8 cellular contexts compared by ENCODE assay signal in the genomic region with DNA sequence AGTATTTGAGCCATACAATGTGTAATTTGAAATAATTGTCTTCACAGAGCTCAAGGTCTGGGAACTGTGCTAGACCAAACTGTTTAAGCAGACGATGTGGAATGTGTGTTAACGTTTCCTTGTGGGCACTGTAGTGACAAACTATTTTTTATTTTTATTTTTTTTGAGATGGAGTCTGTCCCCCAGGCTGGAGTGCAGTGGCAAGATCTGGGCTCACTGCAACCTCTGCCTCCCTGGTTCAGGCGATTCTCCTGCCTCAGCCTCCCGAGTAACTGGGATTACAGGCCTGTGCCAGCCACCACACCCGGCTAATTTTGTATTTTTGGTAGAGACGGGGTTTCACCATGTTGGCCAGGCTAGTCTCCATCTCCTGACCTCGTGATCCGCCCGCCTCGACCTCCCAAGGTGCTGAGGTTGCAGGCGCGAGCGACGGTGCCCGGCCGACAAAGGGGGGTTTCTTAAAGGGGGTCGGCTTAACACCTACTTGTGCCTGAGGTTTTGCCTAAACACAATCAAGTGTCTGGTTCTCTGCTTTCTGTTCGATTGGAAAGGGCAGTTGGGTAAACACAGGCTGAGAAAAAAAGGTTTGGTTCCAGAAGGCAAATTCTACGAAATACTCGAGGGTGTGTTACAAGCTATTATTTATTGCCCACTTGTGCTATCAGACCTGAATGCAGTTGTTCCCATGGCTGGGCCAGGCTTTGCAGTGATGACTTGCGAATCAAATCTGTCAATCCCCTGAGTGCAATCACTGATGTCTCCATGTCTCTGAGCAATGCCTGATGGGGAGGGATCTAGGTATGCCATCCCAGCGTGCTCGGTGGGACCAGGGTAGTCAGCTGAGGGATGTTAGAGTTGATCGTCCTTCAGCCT. TPM values are rescaled to one million over a fixed set of nuclear protein-coding genes. Genes with fewer than 3 reads are reported as not detected.
DNase-seq lines count a peak whose midpoint lies in the region; ATAC-seq, FAIRE-seq and TF ChIP-seq lines count a peak whose summit lies in the region.

No MANE protein-coding gene starts in this region.

- H3K36me3 ChIP-seq in ES-I3 (ENCODE audit: insufficient read depth, low read length) (peaks cover 46% of the 10 kb centered on the region), RWPE2 (ENCODE audit: low read depth) (peaks cover 61% of the 10 kb centered on the region), esophagus muscularis mucosa (peaks cover 37 to 50% (median 46%) of the 10 kb centered on the region in 4 donors), psoas muscle (ENCODE audit: insufficient read depth in 1 of 2, low read depth in 1 of 2) (peaks cover 19 to 54% of the 10 kb centered on the region in 2 donors)

- no peaks in the 10 kb centered on the region for H3K27me3 ChIP-seq in RWPE2 (ENCODE audit: insufficient read depth, poor library complexity, severe bottlenecking)
- no peaks in the 10 kb centered on the region for H3K27me3 ChIP-seq in esophagus muscularis mucosa
- H3K27me3 ChIP-seq in psoas muscle (ENCODE audit: insufficient read depth in 3 of 3, low read length in 2 of 3) = no peaks in the 10 kb centered on the region

- TF ChIP-seq CTCF in RWPE2 (IDR thresholded peaks at IDR 0.05; ENCODE audit: poor library complexity, severe bottlenecking) (no peak), esophagus muscularis mucosa (IDR thresholded peaks at IDR 0.05) (no peak), psoas muscle (IDR thresholded peaks at IDR 0.05) (no peak)

- H3K27ac ChIP-seq in RWPE2 (ENCODE audit: poor library complexity, severe bottlenecking) (peak overlapping the region; percentile 81), esophagus muscularis mucosa (replicated peaks in 1 of 4) (peak overlapping the region in 3 of 4 donors; percentile 85 to 98 (median 89)), psoas muscle (peak overlapping the region; percentile 95)

- intact Hi-C loops in esophagus muscularis mucosa (cut with DNase I) = loop anchor here (2.0 kb wide), 1 partner anchor 39 kb away; the partner anchor contains the start of gene EBF4
- intact Hi-C loops in psoas muscle (cut with DNase I) = loop anchor here (5.0 to 10.0 kb wide), 2 partner anchors 126 to 179 kb away; partner anchors contain the start of gene SNRPB (in 1 of the 2)

- H3K4me3 ChIP-seq in RWPE2 (ENCODE audit: severe bottlenecking) (peak overlapping the region; percentile 56), esophagus muscularis mucosa (peak overlapping the region; percentile 87 to 92 (median 90)), psoas muscle (peak overlapping the region; percentile 98)

- H3K9ac ChIP-seq in ES-I3 (ENCODE audit: low read depth, low read length) = peak overlapping the region; percentile 73

- no peak for TF ChIP-seq EP300 in esophagus muscularis mucosa (IDR thresholded peaks at IDR 0.05)

- WGBS in esophagus muscularis mucosa = 52% methylated on average over 17 of the region's 24 CpGs
- WGBS in psoas muscle, 3 donors = 28 to 36% (median 31%) methylated on average over 24 of the region's 24 CpGs

- H3K4me1 ChIP-seq in ES-I3 (ENCODE audit: insufficient read depth, low read length) (peaks cover 4% of the 10 kb centered on the region; the same call in 1 of the 2 replicates), RWPE2 (ENCODE audit: insufficient read depth, poor library complexity, severe bottlenecking) (peaks cover 4% of the 10 kb centered on the region), esophagus muscularis mucosa (peaks cover 16 to 33% (median 28%) of the 10 kb centered on the region in 4 donors), psoas muscle (peaks cover 18% of the 10 kb centered on the region)

- no peak for FAIRE-seq in frontal cortex (lab: Jason Lieb, UNC)

- DNase-seq in RWPE2 (ENCODE audit: low spot score) (no peak), esophagus muscularis mucosa (ENCODE audit: extremely low spot score) (no peak), psoas muscle (no peak), NCI-H2029 (lab: John Stamatoyannopoulos, UW) (no peak), NCI-H1105 treated with DMSO at 0.1 percent for 48 hours (lab: John Stamatoyannopoulos, UW) (no peak), frontal cortex (ENCODE audit: low spot score in 2 of 2) (no peak)

- ATAC-seq in RWPE2 (ENCODE audit: low read depth) = no peak
- no peak for ATAC-seq in psoas muscle
- ATAC-seq in HG03457 (IDR thresholded peaks at IDR 0.05; ENCODE audit: unreplicated experiment) = no peak

- H3K9me3 ChIP-seq in ES-I3 (ENCODE audit: control insufficient read depth, insufficient read depth, low read length) = no peaks in the 10 kb centered on the region
- H3K9me3 ChIP-seq in RWPE2 (ENCODE audit: severe bottlenecking) = no peaks in the 10 kb centered on the region
- no peaks in the 10 kb centered on the region for H3K9me3 ChIP-seq in esophagus muscularis mucosa
- H3K9me3 ChIP-seq in psoas muscle = no peaks in the 10 kb centered on the region

- TF ChIP-seq POLR2A in esophagus muscularis mucosa (IDR thresholded peaks at IDR 0.05; ENCODE audit: low read depth) = no peak

RNA-seq across cellular contexts. Expression of gene NOP56, which starts 1.3 kb away (rescaled TPM):
- total RNA-seq in esophagus muscularis mucosa (10 to 100 TPM; 31.6 to 96.4 (median 62.8) TPM), psoas muscle (100 to 1,000 TPM in 2 of 4 donors, 10 to 100 TPM in 2; 90.9 to 114 (median 102) TPM), frontal cortex (132 TPM)
- 100 to 1,000 TPM in 1 of 3 donors, 10 to 100 TPM in 2; 63.2 to 173 (median 84.1) TPM for polyA plus RNA-seq in psoas muscle

RNA-seq across cellular contexts. Expression of gene IDH3B, which starts 10.3 kb away (rescaled TPM):
- total RNA-seq in esophagus muscularis mucosa = 100 to 1,000 TPM; 115 to 122 (median 118) TPM
- total RNA-seq in psoas muscle = 100 to 1,000 TPM in 2 of 4 donors, 10 to 100 TPM in 2; 58.8 to 153 (median 97.6) TPM
- polyA plus RNA-seq in psoas muscle = 100 to 1,000 TPM in 2 of 3 donors, 10 to 100 TPM in 1; 86.0 to 262 (median 166) TPM
- total RNA-seq in frontal cortex = 76.2 TPM

RNA-seq across cellular contexts. Expression of gene EBF4, which starts 38.8 kb away (rescaled TPM):
- total RNA-seq in esophagus muscularis mucosa = 10 to 100 TPM; 23.7 to 46.7 (median 30.1) TPM
- total RNA-seq in psoas muscle = 1 to 10 TPM; 1.2 to 1.9 (median 1.5) TPM
- polyA plus RNA-seq in psoas muscle = under 1 TPM; 0.42 to 0.87 (median 0.52) TPM
- 11.8 TPM for total RNA-seq in frontal cortex
